18 cellular contexts compared by ENCODE assay signal in genomic region chr14:105171004-105171673, GRCh38. TPM values are rescaled to one million over a fixed set of nuclear protein-coding genes. Genes with fewer than 3 reads are reported as not detected.
A peak's percentile ranks its signal among the peaks of the same experiment; 100 is the strongest.
DNase-seq lines count a peak whose midpoint lies in the region; ATAC-seq and TF ChIP-seq lines count a peak whose summit lies in the region.
"Had no signal": no experiment of that assay in that cellular context is flagged by ENCODE, and none has a peak within 500 bp of the region (broad histone marks: within the 10 kb centered on the region; RNA-seq: fewer than 3 reads in every experiment).

No MANE protein-coding gene starts in this region.

- H3K4me3 ChIP-seq in right atrium auricular region: no peak overlapping the region
- H3K4me3 ChIP-seq: MG63 had no signal

- H3K36me3 ChIP-seq in right atrium auricular region: no peaks in the 10 kb centered on the region
- H3K36me3 ChIP-seq: MG63 had no signal

- no peaks in the 10 kb centered on the region for H3K9me3 ChIP-seq in right atrium auricular region
- H3K9me3 ChIP-seq: MG63 had no signal

- H3K9me3 Mint-ChIP-seq in natural killer cell: no peaks in the 10 kb centered on the region
- H3K9me3 Mint-ChIP-seq in natural killer cell treated with Interleukin-12 subunit alpha and Interleukin-12 subunit beta and Interleukin-15 and Interleukin-18, amount 100 ng/mL, for 72 hours: no peaks in the 10 kb centered on the region
- no peaks in the 10 kb centered on the region for H3K9me3 Mint-ChIP-seq in activated CD8-positive, alpha-beta T cell treated with anti-CD3 and anti-CD28 coated beads, Interleukin-2, amount 10 ng/mL, durations not matched to agents 7 days and 5 days (ENCODE audit: insufficient read depth)
- H3K9me3 Mint-ChIP-seq: activated naive CD8-positive, alpha-beta T cell treated with anti-CD3 and anti-CD28 coated beads, Interleukin-2, amount 10 ng/mL, durations not matched to agents 7 days and 5 days; immature natural killer cell; mesothelial cell of epicardium had no signal

- peaks cover 5 to 36% of the 10 kb centered on the region in 2 donors for H3K4me1 Mint-ChIP-seq in natural killer cell
- peaks cover 7 to 18% of the 10 kb centered on the region in 2 donors for H3K4me1 Mint-ChIP-seq in natural killer cell treated with Interleukin-12 subunit alpha and Interleukin-12 subunit beta and Interleukin-15 and Interleukin-18, amount 100 ng/mL, for 72 hours (ENCODE audit: low read depth in 2 of 2)
- H3K4me1 Mint-ChIP-seq in activated CD8-positive, alpha-beta T cell treated with anti-CD3 and anti-CD28 coated beads, Interleukin-2, amount 10 ng/mL, durations not matched to agents 7 days and 5 days (ENCODE audit: low read depth): peaks cover 40% of the 10 kb centered on the region

- CTCF ChIA-PET in activated CD8-positive, alpha-beta T cell treated with anti-CD3 and anti-CD28 coated beads, Interleukin-2, amount 10 ng/mL, durations not matched to agents 7 days and 5 days (lab: Charles Lee): interaction anchor here (1.0 to 2.7 kb wide), 4 partner anchors 11 to 181 kb away, joined by 4 to 6 read pairs (median 4); no protein-coding TSS in a partner anchor

- POLR2A ChIA-PET in activated CD8-positive, alpha-beta T cell treated with anti-CD3 and anti-CD28 coated beads, Interleukin-2, amount 10 ng/mL, durations not matched to agents 7 days and 5 days (lab: Charles Lee): no interaction called here

- DNase-seq in natural killer cell (no peak), NCI-H69 (lab: John Stamatoyannopoulos, UW) (peak; percentile 76), right atrium auricular region (ENCODE audit: low spot score) (no peak), islet precursor cell (no peak), HT-29 (ENCODE audit: low spot score) (no peak)
- no peak for DNase-seq in natural killer cell treated with Interleukin-12 subunit alpha and Interleukin-12 subunit beta and Interleukin-15 and Interleukin-18, amount 100 ng/mL, for 72 hours (ENCODE audit: low spot score)
- no peak for DNase-seq in activated CD8-positive, alpha-beta T cell treated with anti-CD3 and anti-CD28 coated beads, Interleukin-2, amount 10 ng/mL, durations not matched to agents 7 days and 5 days
- DNase-seq: activated CD4-positive, alpha-beta T cell treated with anti-CD3 and anti-CD28 coated beads, Interleukin-2, amount 50 U/mL, for 1 hour; activated naive CD8-positive, alpha-beta T cell treated with anti-CD3 and anti-CD28 coated beads, Interleukin-2, amount 10 ng/mL, durations not matched to agents 7 days and 5 days; activated T-cell treated with anti-CD3 and anti-CD28 coated beads, Interleukin-2, amount 50 U/mL, for 48 hours; caudate nucleus; foreskin keratinocyte; immature natural killer cell; MG63; stimulated activated CD4-positive, alpha-beta T cell treated with anti-CD3 and anti-CD28 coated beads, Interleukin-12 subunit alpha, Interleukin-12 subunit beta, amount 100 ng/mL, for 4 hours had no signal

- H3K27ac ChIP-seq in right atrium auricular region: peak overlapping the region; percentile 41 to 47
- H3K27ac ChIP-seq: foreskin keratinocyte had no signal

- H3K36me3 Mint-ChIP-seq in natural killer cell: no peaks in the 10 kb centered on the region
- no peaks in the 10 kb centered on the region for H3K36me3 Mint-ChIP-seq in natural killer cell treated with Interleukin-12 subunit alpha and Interleukin-12 subunit beta and Interleukin-15 and Interleukin-18, amount 100 ng/mL, for 72 hours
- no peaks in the 10 kb centered on the region for H3K36me3 Mint-ChIP-seq in activated CD8-positive, alpha-beta T cell treated with anti-CD3 and anti-CD28 coated beads, Interleukin-2, amount 10 ng/mL, durations not matched to agents 7 days and 5 days (ENCODE audit: low read depth)
- H3K36me3 Mint-ChIP-seq: activated naive CD8-positive, alpha-beta T cell treated with anti-CD3 and anti-CD28 coated beads, Interleukin-2, amount 10 ng/mL, durations not matched to agents 7 days and 5 days; immature natural killer cell; mesothelial cell of epicardium had no signal

- no peak overlapping the region for H3K27ac Mint-ChIP-seq in natural killer cell
- no peak overlapping the region for H3K27ac Mint-ChIP-seq in natural killer cell treated with Interleukin-12 subunit alpha and Interleukin-12 subunit beta and Interleukin-15 and Interleukin-18, amount 100 ng/mL, for 72 hours
- H3K27ac Mint-ChIP-seq in activated CD8-positive, alpha-beta T cell treated with anti-CD3 and anti-CD28 coated beads, Interleukin-2, amount 10 ng/mL, durations not matched to agents 7 days and 5 days: no peak overlapping the region
- H3K27ac Mint-ChIP-seq: activated naive CD8-positive, alpha-beta T cell treated with anti-CD3 and anti-CD28 coated beads, Interleukin-2, amount 10 ng/mL, durations not matched to agents 7 days and 5 days; B cell; mesothelial cell of epicardium had no signal

- peaks cover 0 to 15% of the 10 kb centered on the region in 2 donors for H3K27me3 Mint-ChIP-seq in natural killer cell (ENCODE audit: low read depth in 2 of 2)
- peaks cover 0 to 2% of the 10 kb centered on the region in 2 donors for H3K27me3 Mint-ChIP-seq in natural killer cell treated with Interleukin-12 subunit alpha and Interleukin-12 subunit beta and Interleukin-15 and Interleukin-18, amount 100 ng/mL, for 72 hours
- peaks cover 22% of the 10 kb centered on the region for H3K27me3 Mint-ChIP-seq in activated CD8-positive, alpha-beta T cell treated with anti-CD3 and anti-CD28 coated beads, Interleukin-2, amount 10 ng/mL, durations not matched to agents 7 days and 5 days (ENCODE audit: low read depth)

- no peaks in the 10 kb centered on the region for H3K27me3 ChIP-seq in right atrium auricular region
- H3K27me3 ChIP-seq: MG63 had no signal

- intact Hi-C loops in natural killer cell (cut with micrococcal nuclease): no loop called here

- H3K4me3 Mint-ChIP-seq in natural killer cell: peak overlapping the region; percentile 37
- no peak overlapping the region for H3K4me3 Mint-ChIP-seq in natural killer cell treated with Interleukin-12 subunit alpha and Interleukin-12 subunit beta and Interleukin-15 and Interleukin-18, amount 100 ng/mL, for 72 hours
- no peak overlapping the region for H3K4me3 Mint-ChIP-seq in activated CD8-positive, alpha-beta T cell treated with anti-CD3 and anti-CD28 coated beads, Interleukin-2, amount 10 ng/mL, durations not matched to agents 7 days and 5 days
- H3K4me3 Mint-ChIP-seq: activated naive CD8-positive, alpha-beta T cell treated with anti-CD3 and anti-CD28 coated beads, Interleukin-2, amount 10 ng/mL, durations not matched to agents 7 days and 5 days; B cell; mesothelial cell of epicardium had no signal

- ATAC-seq in natural killer cell (no peak), HG03354 (IDR thresholded peaks at IDR 0.05; ENCODE audit: poor library complexity, severe bottlenecking, unreplicated experiment) (no peak)
- ATAC-seq in natural killer cell treated with Interleukin-12 subunit alpha and Interleukin-12 subunit beta and Interleukin-15 and Interleukin-18, amount 100 ng/mL, for 72 hours: no peak
- no peak for ATAC-seq in activated CD8-positive, alpha-beta T cell treated with anti-CD3 and anti-CD28 coated beads, Interleukin-2, amount 10 ng/mL, durations not matched to agents 7 days and 5 days
- ATAC-seq: foreskin keratinocyte had no signal

- TF ChIP-seq CTCF in natural killer cell (IDR thresholded peaks at IDR 0.05): no peak
- no peak for TF ChIP-seq CTCF in right atrium auricular region (IDR thresholded peaks at IDR 0.05)

- peaks cover 0 to 44% of the 10 kb centered on the region in 2 donors for H3K4me1 ChIP-seq in right atrium auricular region

RNA-seq across cellular contexts. Expression of gene JAG2, which starts 2.6 kb away (rescaled TPM):
- 1 to 10 TPM; 3.5 to 6.6 (median 6.1) TPM for total RNA-seq in natural killer cell
- total RNA-seq in natural killer cell treated with Interleukin-12 subunit alpha and Interleukin-12 subunit beta and Interleukin-15 and Interleukin-18, amount 100 ng/mL, for 72 hours: 1 to 10 TPM; 5.9 to 7.1 TPM
- 10 to 100 TPM; 14.5 to 17.3 TPM for total RNA-seq in right atrium auricular region
- 1 to 10 TPM; 2.5 to 2.9 TPM for total RNA-seq in activated CD8-positive, alpha-beta T cell treated with anti-CD3 and anti-CD28 coated beads, Interleukin-2, amount 10 ng/mL, durations not matched to agents 7 days and 5 days
- 10.6 and 16.0 TPM in 2 replicates for total RNA-seq in HT-29 (2014; rRNA removed; shearing (Covaris generic))

RNA-seq across cellular contexts. Expression of gene NUDT14, which starts 10.0 kb away (rescaled TPM):
- total RNA-seq in natural killer cell (10 to 100 TPM; 16.0 to 32.9 (median 22.8) TPM), right atrium auricular region (10 to 100 TPM; 17.1 to 18.9 TPM)
- 10 to 100 TPM; 10.2 to 23.4 TPM for total RNA-seq in natural killer cell treated with Interleukin-12 subunit alpha and Interleukin-12 subunit beta and Interleukin-15 and Interleukin-18, amount 100 ng/mL, for 72 hours
- total RNA-seq in activated CD8-positive, alpha-beta T cell treated with anti-CD3 and anti-CD28 coated beads, Interleukin-2, amount 10 ng/mL, durations not matched to agents 7 days and 5 days: 10 to 100 TPM; 25.3 to 27.9 TPM
- total RNA-seq in HT-29 (2014; rRNA removed; shearing (Covaris generic)): 63.2 and 74.9 TPM in 2 replicates
